In the genomic region with DNA sequence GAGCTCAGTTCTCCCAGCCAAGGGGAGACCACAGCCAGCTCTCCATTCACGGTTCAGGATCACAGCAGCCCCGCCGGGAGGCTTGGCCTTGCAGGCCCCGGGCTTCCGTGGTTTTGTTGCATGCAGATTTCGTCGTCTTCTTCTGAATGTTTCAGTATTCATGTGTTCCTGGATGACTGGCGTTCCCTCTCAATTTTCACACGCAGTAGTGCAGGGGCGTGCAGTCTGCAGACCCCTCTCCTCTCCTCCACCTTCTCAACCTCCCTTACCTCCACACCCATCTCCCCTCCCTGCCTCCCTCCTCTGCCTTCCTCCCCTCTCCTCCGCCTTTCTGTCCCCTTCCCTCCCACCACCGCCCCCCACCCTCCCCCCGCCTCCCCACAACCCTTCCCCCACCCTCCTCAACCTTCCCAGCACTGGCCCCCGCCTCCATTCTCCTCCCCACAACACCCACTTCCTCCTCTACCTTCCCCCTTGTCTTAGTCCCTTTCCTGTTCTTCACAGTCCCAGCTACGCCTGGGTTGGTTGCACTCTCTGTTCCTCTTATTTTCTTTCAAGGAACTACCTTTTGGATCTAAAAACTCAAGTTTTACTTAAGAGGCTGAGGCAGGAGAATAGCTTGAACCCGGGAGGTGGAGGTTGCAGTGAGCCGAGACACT, we compare ENCODE assay signal across 1 cellular context.
TF ChIP-seq lines count a peak whose summit lies in the region.

No MANE protein-coding gene starts in this region.

TF ChIP-seq in IMR-90, 13 proteins besides CTCF, POLR2A, EP300 and RAD21 (continued from another document):
- no peak for TF ChIP-seq MAZ (IDR thresholded peaks at IDR 0.05; ENCODE audit: borderline replicate concordance, low read depth, low read length)
- TF ChIP-seq ELK1 (IDR thresholded peaks at IDR 0.05; ENCODE audit: borderline replicate concordance, low read depth, low read length): no peak
- no peak for TF ChIP-seq SMC3 (IDR thresholded peaks at IDR 0.05; ENCODE audit: low read depth, low read length)
- TF ChIP-seq, protein P1, sequence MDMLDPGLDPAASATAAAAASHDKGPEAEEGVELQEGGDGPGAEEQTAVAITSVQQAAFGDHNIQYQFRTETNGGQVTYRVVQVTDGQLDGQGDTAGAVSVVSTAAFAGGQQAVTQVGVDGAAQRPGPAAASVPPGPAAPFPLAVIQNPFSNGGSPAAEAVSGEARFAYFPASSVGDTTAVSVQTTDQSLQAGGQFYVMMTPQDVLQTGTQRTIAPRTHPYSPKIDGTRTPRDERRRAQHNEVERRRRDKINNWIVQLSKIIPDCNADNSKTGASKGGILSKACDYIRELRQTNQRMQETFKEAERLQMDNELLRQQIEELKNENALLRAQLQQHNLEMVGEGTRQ (IDR thresholded peaks at IDR 0.05; ENCODE audit: low read depth, low read length): no peak
- TF ChIP-seq BHLHE40 (IDR thresholded peaks at IDR 0.05; ENCODE audit: low read depth, low read length): no peak
- no peak for TF ChIP-seq MXI1 (IDR thresholded peaks at IDR 0.05; ENCODE audit: borderline replicate concordance, low read depth, low read length)
- TF ChIP-seq MAFK (IDR thresholded peaks at IDR 0.05; ENCODE audit: low read depth, low read length): no peak
- TF ChIP-seq NFE2L2 (IDR thresholded peaks at IDR 0.05; ENCODE audit: low read depth, low read length): no peak
- no peak for TF ChIP-seq RFX5 (IDR thresholded peaks at IDR 0.05; ENCODE audit: low read depth, low read length)
- TF ChIP-seq FOS (IDR thresholded peaks at IDR 0.05; ENCODE audit: low read depth, low read length): no peak
- TF ChIP-seq RCOR1 (IDR thresholded peaks at IDR 0.05; ENCODE audit: insufficient replicate concordance, low read length): no peak
- TF ChIP-seq CHD1 (IDR thresholded peaks at IDR 0.05; ENCODE audit: low read depth, low read length): no peak
